21 cellular contexts compared by ENCODE assay signal in genomic region chr6:163087981-163088380, GRCh38.
A peak's percentile ranks its signal among the peaks of the same experiment; 100 is the strongest.
DNase-seq lines count a peak whose midpoint lies in the region; ATAC-seq and TF ChIP-seq lines count a peak whose summit lies in the region.
"Had no signal": no experiment of that assay in that cellular context is flagged by ENCODE, and none has a peak within 500 bp of the region (broad histone marks: within the 10 kb centered on the region; RNA-seq: fewer than 3 reads in every experiment).

No MANE protein-coding gene starts in this region.

- no peaks in the 10 kb centered on the region for H3K36me3 ChIP-seq in heart left ventricle
- H3K36me3 ChIP-seq in left ventricle myocardium inferior, result no peaks in the 10 kb centered on the region
- H3K36me3 ChIP-seq: BE2C, BLaER1 had no signal

- no peaks in the 10 kb centered on the region for H3K9me3 ChIP-seq in heart left ventricle
- no peaks in the 10 kb centered on the region for H3K9me3 ChIP-seq in left ventricle myocardium inferior (replicated peaks)
- H3K9me3 ChIP-seq: BE2C, BLaER1 had no signal

- H3K4me1 ChIP-seq in heart left ventricle (peaks cover 0 to 13% (median 0%) of the 10 kb centered on the region in 12 donors), left ventricle myocardium inferior (peaks cover 11% of the 10 kb centered on the region)
- H3K4me1 ChIP-seq: BE2C, BLaER1 had no signal

- TF ChIP-seq CTCF in heart left ventricle (IDR thresholded peaks at IDR 0.05) (no peak), left ventricle myocardium inferior (IDR thresholded peaks at IDR 0.05; ENCODE audit: borderline replicate concordance) (no peak)

- intact Hi-C loops in heart left ventricle (cut with DNase I), result no loop called here
- intact Hi-C loops in Right ventricle myocardium inferior (cut with DNase I), result loop anchor here (5.0 kb wide), 1 partner anchor 329 kb away; no protein-coding TSS in a partner anchor
- intact Hi-C loops in left ventricle myocardium inferior (cut with micrococcal nuclease), result no loop called here
- intact Hi-C loops in cardiac septum (cut with DNase I), result loop anchor here (5.0 kb wide), 1 partner anchor 169 kb away; no protein-coding TSS in a partner anchor

- ATAC-seq in heart left ventricle (peak in 2 of 4 donors; percentile 34 to 67), Right ventricle myocardium inferior (no peak)
- ATAC-seq: GM12878 had no signal

- DNase-seq in heart left ventricle (no peak), Right ventricle myocardium inferior (ENCODE audit: missing footprints) (no peak), left ventricle myocardium inferior (no peak), cardiac septum (ENCODE audit: low spot score) (no peak)
- DNase-seq: 8988T; ACHN; BE2C; C1 segment of cervical spinal cord; CD4-positive, alpha-beta memory T cell; CD4-positive, CD25-positive, alpha-beta regulatory T cell; CD8-positive, alpha-beta memory T cell; COR-L47; DMS 273 treated with DMSO at 0.1 percent for 48 hours; DMS153; DMS53; DMS79; DND-41; EL; GDM1 had no signal

- H3K27me3 ChIP-seq in heart left ventricle (no peaks in the 10 kb centered on the region), left ventricle myocardium inferior (ENCODE audit: low read depth) (no peaks in the 10 kb centered on the region)
- H3K27me3 ChIP-seq: BE2C, BLaER1 had no signal

- peak overlapping the region in 7 of 12 donors; percentile 18 to 74 (median 56) for H3K27ac ChIP-seq in heart left ventricle
- H3K27ac ChIP-seq in left ventricle myocardium inferior (replicated peaks), result peak overlapping the region; percentile 64
- H3K27ac ChIP-seq: BLaER1 had no signal

- H3K4me3 ChIP-seq in heart left ventricle (peak overlapping the region in 7 of 12 donors; percentile 2 to 44 (median 34)), left ventricle myocardium inferior (peak overlapping the region; percentile 58)
- H3K4me3 ChIP-seq: BLaER1, GM12878 had no signal

- TF ChIP-seq POLR2A in heart left ventricle (IDR thresholded peaks at IDR 0.05), result no peak

Comparison
In these comparisons a context has a peak if more than half of its experiments do, and no peak if none do; other contexts are left out.
1. intact Hi-C loops: an anchor here in Right ventricle myocardium inferior (5.0 kb wide) and cardiac septum (5.0 kb wide); none called in heart left ventricle and left ventricle myocardium inferior.